In genomic region chr13:112978561-112979405, GRCh38 we compare ENCODE assay signal across 14 cellular contexts. TPM values are rescaled to one million over a fixed set of nuclear protein-coding genes. Genes with fewer than 3 reads are reported as not detected.
DNase-seq lines count a peak whose midpoint lies in the region.
"Had no signal": no experiment of that assay in that cellular context is flagged by ENCODE, and none has a peak within 500 bp of the region (broad histone marks: within the 10 kb centered on the region; RNA-seq: fewer than 3 reads in every experiment).

No MANE protein-coding gene starts in this region.

- DNase-seq in caudate nucleus (lab: John Stamatoyannopoulos, UW): no peak
- DNase-seq in T-helper 2 cell: no peak
- no peak for DNase-seq in A172 (ENCODE audit: low spot score)
- no peak for DNase-seq in NCI-H526 treated with DMSO at 0.1 percent for 48 hours (lab: John Stamatoyannopoulos, UW)
- no peak for DNase-seq in NCI-H524 (lab: John Stamatoyannopoulos, UW)
- DNase-seq: amniotic stem cell, NCI-H2029, NCI-H510A, SHP77 treated with DMSO at 0.1 percent for 48 hours, T-helper 17 cell had no signal

- H3K4me1 ChIP-seq in BLaER1 treated with 17β-estradiol and CSF1 and Interleukin-3, amounts not matched to agents 10 nM and 100 nM: peaks cover 11 to 28% (median 23%) of the 10 kb centered on the region in 10 experiments
- H3K4me1 ChIP-seq in skeletal muscle tissue (ENCODE audit: control insufficient read depth in 3 of 3, insufficient read depth in 3 of 3, low read length in 3 of 3): peaks cover 4 to 8% (median 6%) of the 10 kb centered on the region in 3 donors

- H3K27ac ChIP-seq in BLaER1 treated with 17β-estradiol and CSF1 and Interleukin-3, amounts not matched to agents 10 nM and 100 nM: no peak overlapping the region
- H3K27ac ChIP-seq in caudate nucleus (ENCODE audit: low read depth, low read length): peak overlapping the region; percentile 55
- H3K27ac ChIP-seq in layer of hippocampus (ENCODE audit: low read depth, low read length): peak overlapping the region; percentile 57
- H3K27ac ChIP-seq in skeletal muscle tissue (ENCODE audit: low read depth, low read length): peak overlapping the region; percentile 62

- H4K20me1 ChIP-seq in BLaER1 treated with 17β-estradiol and CSF1 and Interleukin-3, amounts not matched to agents 10 nM and 100 nM: peaks cover 0 to 49% (median 10%) of the 10 kb centered on the region in 11 experiments; a peak in 12 of 22 replicates

- H3K4me2 ChIP-seq in BLaER1 treated with 17β-estradiol and CSF1 and Interleukin-3, amounts not matched to agents 10 nM and 100 nM: peak overlapping the region; percentile 15 to 78 (median 44); a peak in 18 of 22 replicates
- H3K4me2 ChIP-seq: smooth muscle cell had no signal

- no peaks in the 10 kb centered on the region for H3K9me3 ChIP-seq in BLaER1 treated with 17β-estradiol and CSF1 and Interleukin-3, amounts not matched to agents 10 nM and 100 nM (replicated peaks in 1 of 11)
- no peaks in the 10 kb centered on the region for H3K9me3 ChIP-seq in skeletal muscle tissue (ENCODE audit: control insufficient read depth in 3 of 3, low read length in 3 of 3)

- H3K9ac ChIP-seq in BLaER1 treated with 17β-estradiol and CSF1 and Interleukin-3, amounts not matched to agents 10 nM and 100 nM: no peak overlapping the region
- H3K9ac ChIP-seq in skeletal muscle tissue (ENCODE audit: low read depth in 1 of 3, low read length in 3 of 3): peak overlapping the region in 1 of 3 donors; percentile 50

- H3K36me3 ChIP-seq in BLaER1 treated with 17β-estradiol and CSF1 and Interleukin-3, amounts not matched to agents 10 nM and 100 nM: no peaks in the 10 kb centered on the region
- H3K36me3 ChIP-seq in skeletal muscle tissue (ENCODE audit: control insufficient read depth in 3 of 3, insufficient read depth in 3 of 3, low read length in 3 of 3): no peaks in the 10 kb centered on the region

- peaks cover 20 to 72% (median 43%) of the 10 kb centered on the region in 11 experiments for H3K27me3 ChIP-seq in BLaER1 treated with 17β-estradiol and CSF1 and Interleukin-3, amounts not matched to agents 10 nM and 100 nM
- H3K27me3 ChIP-seq in layer of hippocampus (ENCODE audit: control insufficient read depth, insufficient read depth, low read length) (peaks cover 2% of the 10 kb centered on the region), skeletal muscle tissue (ENCODE audit: control insufficient read depth in 3 of 3, insufficient read depth in 3 of 3, low read length in 3 of 3) (peaks cover 44 to 69% (median 51%) of the 10 kb centered on the region in 3 donors)

- H3K4me3 ChIP-seq in BLaER1 treated with 17β-estradiol and CSF1 and Interleukin-3, amounts not matched to agents 10 nM and 100 nM: no peak overlapping the region
- peak overlapping the region in 2 of 3 donors; percentile 40 to 63 for H3K4me3 ChIP-seq in skeletal muscle tissue (ENCODE audit: low read length in 3 of 3)
- H3K4me3 ChIP-seq: smooth muscle cell had no signal

RNA-seq across cellular contexts. Expression of gene MCF2L, which starts 9.8 kb away (rescaled TPM):
- total RNA-seq in skeletal muscle tissue: 18.3 TPM
- 12.4 and 14.1 TPM in 2 replicates for total RNA-seq in A172 (2014; rRNA removed; shearing (Covaris generic))

Comparison
In these comparisons a context has a peak if more than half of its experiments do, and no peak if none do; other contexts are left out.
1. H3K27ac ChIP-seq: peak in caudate nucleus (single experiment), layer of hippocampus (single experiment) and skeletal muscle tissue (single experiment); none in BLaER1 treated with 17β-estradiol and CSF1 and Interleukin-3, amounts not matched to agents 10 nM and 100 nM (0 of 11).
2. H3K4me3 ChIP-seq: peak in skeletal muscle tissue (2 of 3); none in BLaER1 treated with 17β-estradiol and CSF1 and Interleukin-3, amounts not matched to agents 10 nM and 100 nM (0 of 10).